In genomic region chr5:163760498-163760897, GRCh38 we compare ENCODE assay signal across 16 cellular contexts.
DNase-seq lines count a peak whose midpoint lies in the region; ATAC-seq and TF ChIP-seq lines count a peak whose summit lies in the region.
"Had no signal": no experiment of that assay in that cellular context is flagged by ENCODE, and none has a peak within 500 bp of the region (broad histone marks: within the 10 kb centered on the region; RNA-seq: fewer than 3 reads in every experiment).

No MANE protein-coding gene starts in this region.

- TF ChIP-seq CTCF in astrocyte of the cerebellum (IDR thresholded peaks at IDR 0.05; ENCODE audit: low read depth, low read length, missing control alignments) (no peak), kidney epithelial cell (IDR thresholded peaks at IDR 0.05; ENCODE audit: insufficient read depth, low read length, poor library complexity, severe bottlenecking) (no peak), GM20000 (IDR thresholded peaks at IDR 0.05; ENCODE audit: extremely low read depth, missing control alignments) (no peak)

- H3K4me1 ChIP-seq in ACC112 (ENCODE audit: control insufficient read depth, insufficient read depth, low read length, unreplicated experiment), result peaks cover 32% of the 10 kb centered on the region
- H3K4me1 ChIP-seq: HAP-1 had no signal

- peak overlapping the region; percentile 78 for H3K27ac ChIP-seq in ACC112 (ENCODE audit: low read depth, low read length)
- H3K27ac ChIP-seq: dorsolateral prefrontal cortex had no signal

- H3K36me3 ChIP-seq in ACC112 (ENCODE audit: insufficient read depth, low read length) (no peaks in the 10 kb centered on the region), kidney epithelial cell (ENCODE audit: control insufficient read depth, insufficient read depth, low read length) (no peaks in the 10 kb centered on the region)
- H3K36me3 ChIP-seq: HAP-1, MG63 had no signal

- H3K79me2 ChIP-seq in ACC112 (ENCODE audit: control insufficient read depth, insufficient read depth, low read length, unreplicated experiment), result no peaks in the 10 kb centered on the region

- H3K27me3 ChIP-seq in ACC112 (ENCODE audit: insufficient read depth, low read length), result no peaks in the 10 kb centered on the region
- H3K27me3 ChIP-seq in kidney epithelial cell (ENCODE audit: control insufficient read depth, insufficient read depth, low read length), result no peaks in the 10 kb centered on the region

- ATAC-seq in HG02571 (IDR thresholded peaks at IDR 0.05; ENCODE audit: unreplicated experiment), result no peak
- ATAC-seq: naive thymus-derived CD4-positive, alpha-beta T cell; stimulated activated naive B cell treated with anti-CD40 and anti-IgM and Interleukin-4, amounts not matched to agents 10 μg/mL and 1 μg/mL and 100 μg/mL, for 72 hours had no signal

- H3K4me3 ChIP-seq in ACC112 (ENCODE audit: low read depth, low read length) (no peak overlapping the region; the same call in 1 of the 2 replicates), astrocyte of the cerebellum (ENCODE audit: low read depth, low read length) (no peak overlapping the region), kidney epithelial cell (ENCODE audit: low read depth, low read length) (no peak overlapping the region)
- H3K4me3 ChIP-seq: dorsolateral prefrontal cortex, HAP-1, MG63 had no signal

- in situ Hi-C loops in astrocyte of the cerebellum (cut with HindIII; ENCODE audit: low sequenced_read_pairs), result no loop called here

- H2AFZ ChIP-seq in ACC112 (ENCODE audit: low read length, unreplicated experiment), result peak overlapping the region; percentile 16

- DNase-seq in HS-27A (ENCODE audit: low read depth) (peak; percentile 59), astrocyte of the cerebellum (ENCODE audit: low read depth) (peak; percentile 71), kidney epithelial cell (ENCODE audit: low read depth) (peak; percentile 51), NCI-H524 treated with DMSO at 0.1 percent for 48 hours (lab: John Stamatoyannopoulos, UW) (no peak), GM20000 (ENCODE audit: low spot score) (no peak)
- no peak for DNase-seq in activated CD4-positive, alpha-beta T cell treated with anti-CD3 and anti-CD28 coated beads for 4 hours
- DNase-seq: activated CD4-positive, alpha-beta T cell treated with anti-CD3 and anti-CD28 coated beads, Interleukin-2, amount 50 U/mL, for 1 hour; activated naive CD4-positive, alpha-beta T cell; dorsolateral prefrontal cortex; MG63; naive thymus-derived CD4-positive, alpha-beta T cell; NCI-H69; stimulated activated naive B cell treated with anti-CD40 and anti-IgM and Interleukin-4, amounts not matched to agents 10 μg/mL and 1 μg/mL and 100 μg/mL, for 72 hours had no signal

Comparison
In these comparisons a context has a peak if more than half of its experiments do, and no peak if none do; other contexts are left out.
1. DNase-seq: peak in HS-27A (single experiment), astrocyte of the cerebellum (single experiment) and kidney epithelial cell (single experiment); none in NCI-H524 treated with DMSO at 0.1 percent for 48 hours (single experiment), GM20000 (single experiment) and activated CD4-positive, alpha-beta T cell treated with anti-CD3 and anti-CD28 coated beads for 4 hours (0 of 2).